In genomic region chr6:116405147-116405546, GRCh38 we compare ENCODE assay signal across 8 cellular contexts. TPM values are rescaled to one million over a fixed set of nuclear protein-coding genes. Genes with fewer than 3 reads are reported as not detected.
DNase-seq lines count a peak whose midpoint lies in the region; ATAC-seq and TF ChIP-seq lines count a peak whose summit lies in the region.

No MANE protein-coding gene starts in this region.

- H3K4me3 ChIP-seq in SJCRH30, result peak overlapping the region; percentile 1; the same call in 1 of the 2 replicates
- H3K4me3 ChIP-seq in mucosa of descending colon, result no peak overlapping the region
- no peak overlapping the region for H3K4me3 ChIP-seq in Caco-2 (ENCODE audit: low read depth, low read length)

- DNase-seq in SJCRH30, result peak; percentile 49 to 76
- no peak for DNase-seq in mucosa of descending colon
- no peak for DNase-seq in Caco-2
- DNase-seq in NCI-H1092 (lab: John Stamatoyannopoulos, UW), result no peak
- DNase-seq in NCI-H774 (lab: John Stamatoyannopoulos, UW), result no peak
- DNase-seq in NCI-H446 (lab: John Stamatoyannopoulos, UW), result no peak

- H3K9me3 ChIP-seq in SJCRH30 (replicated peaks), result no peaks in the 10 kb centered on the region
- no peaks in the 10 kb centered on the region for H3K9me3 ChIP-seq in mucosa of descending colon
- no peaks in the 10 kb centered on the region for H3K9me3 ChIP-seq in Caco-2

- H3K27me3 ChIP-seq in SJCRH30 (no peaks in the 10 kb centered on the region), Caco-2 (replicated peaks; ENCODE audit: control insufficient read depth, insufficient read depth, low read length) (no peaks in the 10 kb centered on the region)

- ATAC-seq in GM18519 (IDR thresholded peaks at IDR 0.05; ENCODE audit: low FRiP score, unreplicated experiment) (peak; percentile 63), HG02763 (IDR thresholded peaks at IDR 0.05; ENCODE audit: unreplicated experiment) (peak; percentile 69), mucosa of descending colon (peak; percentile 34)

- peak overlapping the region; percentile 35 for H3K27ac ChIP-seq in SJCRH30

- TF ChIP-seq CTCF in mucosa of descending colon (IDR thresholded peaks at IDR 0.05) (no peak), Caco-2 (IDR thresholded peaks at IDR 0.05; ENCODE audit: insufficient read depth in 1 of 2, low read depth in 1 of 2, low read length in 1 of 2, severe bottlenecking in 1 of 2, unreplicated experiment in 1 of 2) (no peak)

- 0 out of 2 replicates have a peak, but pooled peaks cover 3% of the 10 kb centered on the region for H3K36me3 ChIP-seq in SJCRH30
- no peaks in the 10 kb centered on the region for H3K36me3 ChIP-seq in mucosa of descending colon (ENCODE audit: low read depth)
- H3K36me3 ChIP-seq in Caco-2 (ENCODE audit: control insufficient read depth, insufficient read depth, low read length), result no peaks in the 10 kb centered on the region

- POLR2A ChIA-PET in Caco-2 (lab: Charles Lee), result no interaction called here

- no peaks in the 10 kb centered on the region for H3K36me3 Mint-ChIP-seq in Caco-2 (ENCODE audit: insufficient read depth, unreplicated experiment)

- no TSS peak for BruUV-seq in Caco-2 (replicated peaks; lab: Mats Ljungman, UMichigan)

- intact Hi-C loops in mucosa of descending colon (cut with DNase I, micrococcal nuclease) (no loop called here), Caco-2 (cut with micrococcal nuclease; ENCODE audit: unreplicated experiment) (no loop called here)

- CTCF ChIA-PET in Caco-2 (lab: Charles Lee), result no interaction called here

- no peak overlapping the region for H3K27ac Mint-ChIP-seq in Caco-2 (ENCODE audit: unreplicated experiment)

- no peak overlapping the region for H3K4me3 Mint-ChIP-seq in Caco-2 (ENCODE audit: unreplicated experiment)

- peaks cover 32% of the 10 kb centered on the region for H3K4me1 ChIP-seq in SJCRH30
- no peaks in the 10 kb centered on the region for H3K4me1 ChIP-seq in mucosa of descending colon (ENCODE audit: low read depth)
- H3K4me1 ChIP-seq in Caco-2, result no peaks in the 10 kb centered on the region

- peaks cover 2% of the 10 kb centered on the region for H3K27me3 Mint-ChIP-seq in Caco-2 (ENCODE audit: insufficient read depth, unreplicated experiment)

- no peaks in the 10 kb centered on the region for H3K9me3 Mint-ChIP-seq in Caco-2 (ENCODE audit: unreplicated experiment)

- no peaks in the 10 kb centered on the region for H3K4me1 Mint-ChIP-seq in Caco-2 (ENCODE audit: low read depth, unreplicated experiment)

RNA-seq across cellular contexts. Expression of gene DSE, which starts 34.4 kb away (rescaled TPM):
- 43.7 and 51.0 TPM in 2 replicates for total RNA-seq in SJCRH30 (2014; rRNA removed; shearing (Covaris generic))
- total RNA-seq in mucosa of descending colon, result 10 to 100 TPM in 2 of 3 donors, 1 to 10 TPM in 1; 6.3 to 23.8 (median 14.4) TPM
- total RNA-seq in Caco-2 (2022), result 2.8 and 3.4 TPM in 2 replicates

RNA-seq across cellular contexts. Expression of gene CALHM6, which starts 56.0 kb away (rescaled TPM):
- total RNA-seq in SJCRH30 (2014; rRNA removed; shearing (Covaris generic)), result 0.30 TPM in 1 of 2 replicates, not detected in the other
- total RNA-seq in mucosa of descending colon (1 to 10 TPM in 2 of 3 donors, not detected in 1; 4.2 to 5.6 TPM), Caco-2 (2022) (not detected in 2 replicates)

Comparison
In these comparisons a context has a peak if more than half of its experiments do, and no peak if none do; other contexts are left out.
1. DNase-seq: peak in SJCRH30 (2 of 2); none in mucosa of descending colon (0 of 3), Caco-2 (0 of 2), NCI-H1092 (single experiment), NCI-H774 (single experiment) and NCI-H446 (0 of 2).
2. Peak in every context shown above with its lines, with median percentiles within 50 percentile points of each other: ATAC-seq.